Comparison of ENCODE assay signal across 10 cellular contexts in the genomic region with DNA sequence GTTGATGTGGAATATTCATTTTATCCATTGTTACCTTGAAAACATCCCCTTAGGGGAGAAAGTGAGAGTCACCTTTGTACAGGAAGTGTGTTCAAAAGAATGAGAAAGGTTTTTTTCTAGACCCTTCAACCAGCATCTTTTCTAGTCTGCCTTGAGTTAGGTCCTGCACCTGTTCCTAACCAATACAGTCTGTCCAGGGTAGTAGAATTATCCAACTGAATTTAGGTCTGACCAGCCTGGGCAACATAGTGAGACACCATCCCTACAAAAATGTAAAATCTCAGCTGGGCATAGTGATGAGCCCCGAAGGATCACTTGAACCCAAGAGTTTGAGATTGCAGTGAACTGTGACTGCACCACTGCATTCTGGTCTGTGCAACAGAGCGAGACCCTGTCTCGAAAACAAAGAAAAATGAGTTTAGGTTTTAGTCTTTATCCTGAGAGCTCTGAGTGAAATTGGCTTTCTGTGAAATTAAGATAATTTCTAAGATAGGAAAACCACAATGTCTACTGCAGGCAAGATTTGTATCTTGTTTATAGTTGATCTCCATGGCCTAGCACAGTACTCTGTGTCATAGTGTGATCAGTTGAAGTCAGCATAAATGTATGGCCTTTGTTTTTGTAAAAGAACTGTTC. TPM values are rescaled to one million over a fixed set of nuclear protein-coding genes. Genes with fewer than 3 reads are reported as not detected.
DNase-seq lines count a peak whose midpoint lies in the region; ATAC-seq and TF ChIP-seq lines count a peak whose summit lies in the region.
"Had no signal": no experiment of that assay in that cellular context is flagged by ENCODE, and none has a peak within 500 bp of the region (broad histone marks: within the 10 kb centered on the region; RNA-seq: fewer than 3 reads in every experiment).

No MANE protein-coding gene starts in this region.

- no peaks in the 10 kb centered on the region for H3K9me3 Mint-ChIP-seq in CD8-positive, alpha-beta T cell
- no peaks in the 10 kb centered on the region for H3K9me3 Mint-ChIP-seq in activated T-cell treated with anti-CD3 and anti-CD28 coated beads, Interleukin-2, amount 50 U/mL, for 72 hours

- peak; percentile 82 for ATAC-seq in CD8-positive, alpha-beta T cell
- peak; percentile 74 for ATAC-seq in GM19397 (IDR thresholded peaks at IDR 0.05; ENCODE audit: unreplicated experiment)
- ATAC-seq in HG03095 (IDR thresholded peaks at IDR 0.05; ENCODE audit: unreplicated experiment) = peak; percentile 89
- peak; percentile 96 to 98 for ATAC-seq in activated T-cell treated with anti-CD3 and anti-CD28 coated beads, Interleukin-2, amount 50 U/mL, for 72 hours (replicated peaks in 1 of 2)
- ATAC-seq in lower lobe of right lung = no peak
- ATAC-seq: Panc1 had no signal

- 97 to 98% methylated on average over 3 of the region's 3 CpGs for WGBS in lower leg skin, 2 donors

- intact Hi-C loops in CD8-positive, alpha-beta T cell (cut with DNase I, micrococcal nuclease) = loop anchor here in 1 of 2 experiments (2.0 kb wide), 1 partner anchor 29 kb away; no protein-coding TSS in a partner anchor
- intact Hi-C loops in lower leg skin (cut with DNase I; ENCODE audit: low total_unique reads) = no loop called here
- intact Hi-C loops in lower lobe of right lung (cut with DNase I) = no loop called here

- H3K4me3 Mint-ChIP-seq in CD8-positive, alpha-beta T cell = peak overlapping the region; percentile 44
- H3K4me3 Mint-ChIP-seq in activated T-cell treated with anti-CD3 and anti-CD28 coated beads, Interleukin-2, amount 50 U/mL, for 72 hours = peak overlapping the region; percentile 26 to 72

- H3K4me3 ChIP-seq in CD8-positive, alpha-beta T cell (ENCODE audit: low read depth, low read length) = no peak overlapping the region
- H3K4me3 ChIP-seq in lower leg skin (ENCODE audit: low read depth, poor library complexity, severe bottlenecking) = no peak overlapping the region
- no peak overlapping the region for H3K4me3 ChIP-seq in lower lobe of right lung

- no peak for TF ChIP-seq POLR2A in lower leg skin (IDR thresholded peaks at IDR 0.05)

- POLR2A ChIA-PET in CD8-positive, alpha-beta T cell (lab: Charles Lee) = interaction anchor here (0.6 kb wide), 1 partner anchor 60 kb away, joined by 3 read pairs; no protein-coding TSS in a partner anchor

- no peak overlapping the region for H3K27ac ChIP-seq in CD8-positive, alpha-beta T cell (ENCODE audit: low read depth, low read length)
- no peak overlapping the region for H3K27ac ChIP-seq in lower lobe of right lung
- H3K27ac ChIP-seq: neutrophil had no signal

- CTCF ChIA-PET in CD8-positive, alpha-beta T cell (lab: Charles Lee) = no interaction called here

- H3K27me3 Mint-ChIP-seq in CD8-positive, alpha-beta T cell (ENCODE audit: low read depth) = no peaks in the 10 kb centered on the region
- H3K27me3 Mint-ChIP-seq in activated T-cell treated with anti-CD3 and anti-CD28 coated beads, Interleukin-2, amount 50 U/mL, for 72 hours (ENCODE audit: low read depth) = no peaks in the 10 kb centered on the region

- no peaks in the 10 kb centered on the region for H3K27me3 ChIP-seq in CD8-positive, alpha-beta T cell (ENCODE audit: insufficient read depth, low read length)
- H3K27me3 ChIP-seq in lower lobe of right lung (ENCODE audit: low read depth) = no peaks in the 10 kb centered on the region
- H3K27me3 ChIP-seq: neutrophil had no signal

- TF ChIP-seq CTCF in CD8-positive, alpha-beta T cell (IDR thresholded peaks at IDR 0.05) = no peak
- TF ChIP-seq CTCF in lower leg skin (IDR thresholded peaks at IDR 0.05) (no peak), lower lobe of right lung (IDR thresholded peaks at IDR 0.05) (no peak)

- H3K9me3 ChIP-seq in CD8-positive, alpha-beta T cell (ENCODE audit: low read length) = no peaks in the 10 kb centered on the region
- H3K9me3 ChIP-seq in lower lobe of right lung = no peaks in the 10 kb centered on the region
- H3K9me3 ChIP-seq: neutrophil had no signal

- peak overlapping the region; percentile 84 for H3K27ac Mint-ChIP-seq in CD8-positive, alpha-beta T cell
- H3K27ac Mint-ChIP-seq in activated T-cell treated with anti-CD3 and anti-CD28 coated beads, Interleukin-2, amount 50 U/mL, for 72 hours = peak overlapping the region; percentile 32

- H3K36me3 Mint-ChIP-seq in CD8-positive, alpha-beta T cell = peaks cover 5% of the 10 kb centered on the region
- H3K36me3 Mint-ChIP-seq in activated T-cell treated with anti-CD3 and anti-CD28 coated beads, Interleukin-2, amount 50 U/mL, for 72 hours (ENCODE audit: insufficient read depth in 2 of 2) = no peaks in the 10 kb centered on the region

- peaks cover 15% of the 10 kb centered on the region for H3K4me1 ChIP-seq in CD8-positive, alpha-beta T cell (ENCODE audit: insufficient read depth, low read length)
- peaks cover 19% of the 10 kb centered on the region for H3K4me1 ChIP-seq in lower lobe of right lung

- H3K36me3 ChIP-seq in CD8-positive, alpha-beta T cell (ENCODE audit: insufficient read depth, low read length) = no peaks in the 10 kb centered on the region
- no peaks in the 10 kb centered on the region for H3K36me3 ChIP-seq in lower lobe of right lung
- H3K36me3 ChIP-seq: neutrophil had no signal

- DNase-seq in CD8-positive, alpha-beta T cell = no peak
- DNase-seq in activated T-cell treated with anti-CD3 and anti-CD28 coated beads, Interleukin-2, amount 50 U/mL, for 72 hours = peak; percentile 4 to 8
- DNase-seq in lower leg skin (ENCODE audit: low spot score in 2 of 2) (no peak), lower lobe of right lung (no peak), T-helper 9 cell (no peak), SHP77 treated with DMSO at 0.1 percent for 48 hours (lab: John Stamatoyannopoulos, UW) (no peak)

- H3K4me1 Mint-ChIP-seq in CD8-positive, alpha-beta T cell (ENCODE audit: low read depth) = peaks cover 41% of the 10 kb centered on the region
- H3K4me1 Mint-ChIP-seq in activated T-cell treated with anti-CD3 and anti-CD28 coated beads, Interleukin-2, amount 50 U/mL, for 72 hours (ENCODE audit: low read depth) = peaks cover 20% of the 10 kb centered on the region

RNA-seq across cellular contexts. Expression of a gene that starts 25.2 kb away (rescaled TPM):
- 10 to 100 TPM; 48.9 to 51.6 TPM for total RNA-seq in CD8-positive, alpha-beta T cell
- 10 to 100 TPM; 29.5 to 42.8 TPM for total RNA-seq in activated T-cell treated with anti-CD3 and anti-CD28 coated beads, Interleukin-2, amount 50 U/mL, for 72 hours
- total RNA-seq in lower leg skin (10 to 100 TPM; 86.4 to 97.5 (median 95.2) TPM), lower lobe of right lung (97.9 TPM)

Comparison
In these comparisons a context has a peak if more than half of its experiments do, and no peak if none do; other contexts are left out.
1. ATAC-seq: peak in CD8-positive, alpha-beta T cell (single experiment), GM19397 (single experiment), HG03095 (single experiment) and activated T-cell treated with anti-CD3 and anti-CD28 coated beads, Interleukin-2, amount 50 U/mL, for 72 hours (2 of 2); none in lower lobe of right lung (0 of 2).
2. DNase-seq: peak in activated T-cell treated with anti-CD3 and anti-CD28 coated beads, Interleukin-2, amount 50 U/mL, for 72 hours (2 of 2); none in CD8-positive, alpha-beta T cell (0 of 7), lower leg skin (0 of 2), lower lobe of right lung (single experiment), T-helper 9 cell (single experiment) and SHP77 treated with DMSO at 0.1 percent for 48 hours (single experiment).